Comparison of ENCODE assay signal across 8 cellular contexts in the genomic region with DNA sequence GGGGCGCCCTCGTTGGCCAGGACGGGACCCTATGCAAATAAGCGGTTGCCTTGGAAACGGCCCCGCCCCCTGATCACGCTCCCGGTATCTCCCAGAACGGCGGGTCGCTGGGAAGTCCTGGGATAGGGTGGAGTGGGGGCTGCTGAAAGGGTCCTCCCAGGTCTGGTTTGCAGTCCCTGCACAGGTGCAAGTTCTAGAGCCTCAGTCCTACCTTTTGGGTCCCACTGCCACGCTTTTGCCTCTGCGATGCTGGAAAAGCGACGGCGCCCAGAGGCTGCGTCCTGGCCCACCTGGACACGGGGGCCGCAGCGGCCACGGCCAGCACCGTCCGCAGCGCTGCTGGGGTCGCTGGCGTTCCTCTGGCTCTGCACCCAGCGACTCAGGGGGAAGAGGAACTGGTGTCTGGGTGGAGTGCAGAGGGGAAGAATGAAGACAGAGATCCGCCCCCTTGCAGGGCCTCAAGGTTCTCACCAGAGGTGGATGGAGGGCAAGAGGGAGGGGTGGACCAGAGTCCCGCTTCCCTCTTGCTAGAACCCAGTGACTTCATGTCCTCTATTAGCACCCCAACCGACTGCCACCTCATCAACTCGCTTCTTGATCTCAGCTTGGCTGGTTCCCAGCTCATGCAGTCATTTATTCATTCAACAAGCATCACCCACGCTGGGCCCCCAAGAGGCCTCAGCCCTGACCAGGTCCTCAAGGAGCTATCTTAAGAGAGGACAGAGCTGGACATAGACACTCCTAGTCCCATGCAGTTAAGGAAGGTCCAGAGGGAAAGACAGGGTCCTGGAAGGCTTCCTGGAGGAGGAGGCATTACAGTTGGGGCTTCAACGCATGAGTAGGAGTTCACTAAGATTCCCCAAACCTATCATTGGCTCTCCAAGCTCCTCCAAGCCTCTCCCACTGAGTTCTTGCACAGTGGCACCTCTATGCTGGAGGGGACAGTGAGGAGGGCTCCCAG. TPM values are rescaled to one million over a fixed set of nuclear protein-coding genes. Genes with fewer than 3 reads are reported as not detected.
DNase-seq lines count a peak whose midpoint lies in the region; ATAC-seq lines count a peak whose summit lies in the region.

LRRC25 (minus strand) TSS at position 381 of the 961 bp plus-strand sequence. CDS start 659 bp downstream, outside the sequence.

- no peak within 1 kb of the TSS for H3K9ac ChIP-seq in iPS-15b (ENCODE audit: low read depth, low read length)

- H3K4me1 ChIP-seq in SJCRH30, result no peaks in the 10 kb centered on the region; the same call in 1 of the 2 replicates
- no peaks in the 10 kb centered on the region for H3K4me1 ChIP-seq in iPS-15b (ENCODE audit: control insufficient read depth, insufficient read depth, low read length)

- peak; percentile 51 to 56 for DNase-seq in SJCRH30
- DNase-seq in stimulated activated effector memory CD8-positive, alpha-beta T cell treated with anti-CD3 and anti-CD28 coated beads, Interleukin-12 subunit alpha, Interleukin-12 subunit beta, amount 100 ng/mL, for 72 hours (ENCODE audit: low spot score in 2 of 2), result no peak
- no peak for DNase-seq in NCI-H226
- DNase-seq in activated CD4-positive, CD25-positive, alpha-beta regulatory T cell treated with anti-CD3 and anti-CD28 coated beads, Interleukin-2, amount 50 U/mL, for 72 hours, result no peak

- peak within 1 kb of the TSS; percentile 27 for H3K27ac Mint-ChIP-seq in stimulated activated effector memory CD8-positive, alpha-beta T cell treated with anti-CD3 and anti-CD28 coated beads, Interleukin-12 subunit alpha, Interleukin-12 subunit beta, amount 100 ng/mL, for 72 hours

- no peaks in the 10 kb centered on the region for H3K36me3 ChIP-seq in SJCRH30
- no peaks in the 10 kb centered on the region for H3K36me3 ChIP-seq in iPS-15b (ENCODE audit: control insufficient read depth, insufficient read depth, low read length)

- H3K27me3 ChIP-seq in SJCRH30, result peaks cover 25% of the 10 kb centered on the region; the same call in 1 of the 2 replicates
- peaks cover 2% of the 10 kb centered on the region for H3K27me3 ChIP-seq in iPS-15b (ENCODE audit: control insufficient read depth, insufficient read depth, low read length)

- no peak within 1 kb of the TSS for H3K27ac ChIP-seq in SJCRH30

- H3K4me3 ChIP-seq in SJCRH30 (no peak within 1 kb of the TSS), iPS-15b (ENCODE audit: low read depth, low read length) (peak within 1 kb of the TSS; percentile 33)

- peak; percentile 67 for ATAC-seq in GM21360 (IDR thresholded peaks at IDR 0.05; ENCODE audit: unreplicated experiment)
- ATAC-seq in stimulated activated effector memory CD8-positive, alpha-beta T cell treated with anti-CD3 and anti-CD28 coated beads, Interleukin-12 subunit alpha, Interleukin-12 subunit beta, amount 100 ng/mL, for 72 hours, result peak; percentile 48
- ATAC-seq in HG03045 (IDR thresholded peaks at IDR 0.05; ENCODE audit: unreplicated experiment), result no peak
- ATAC-seq in HG03159 (IDR thresholded peaks at IDR 0.05; ENCODE audit: unreplicated experiment), result no peak

- H3K4me1 Mint-ChIP-seq in stimulated activated effector memory CD8-positive, alpha-beta T cell treated with anti-CD3 and anti-CD28 coated beads, Interleukin-12 subunit alpha, Interleukin-12 subunit beta, amount 100 ng/mL, for 72 hours, result peaks cover 6% of the 10 kb centered on the region

- no peaks in the 10 kb centered on the region for H3K9me3 Mint-ChIP-seq in stimulated activated effector memory CD8-positive, alpha-beta T cell treated with anti-CD3 and anti-CD28 coated beads, Interleukin-12 subunit alpha, Interleukin-12 subunit beta, amount 100 ng/mL, for 72 hours

- no peaks in the 10 kb centered on the region for H3K36me3 Mint-ChIP-seq in stimulated activated effector memory CD8-positive, alpha-beta T cell treated with anti-CD3 and anti-CD28 coated beads, Interleukin-12 subunit alpha, Interleukin-12 subunit beta, amount 100 ng/mL, for 72 hours

- H3K9me3 ChIP-seq in SJCRH30 (replicated peaks) (no peaks in the 10 kb centered on the region), iPS-15b (ENCODE audit: control insufficient read depth, insufficient read depth, low read length) (no peaks in the 10 kb centered on the region)

- no peak within 1 kb of the TSS for H3K4me3 Mint-ChIP-seq in stimulated activated effector memory CD8-positive, alpha-beta T cell treated with anti-CD3 and anti-CD28 coated beads, Interleukin-12 subunit alpha, Interleukin-12 subunit beta, amount 100 ng/mL, for 72 hours

RNA-seq across cellular contexts. Expression of gene LRRC25, which starts in this region (rescaled TPM):
- total RNA-seq in SJCRH30 (2014; rRNA removed; shearing (Covaris generic)), result not detected in 2 replicates

Comparison
In these comparisons a context has a peak if more than half of its experiments do, and no peak if none do; other contexts are left out.
1. Peak in DNase-seq in SJCRH30; RNA of the gene not detected or under 1 TPM.
2. ATAC-seq: peak in GM21360 (single experiment) and stimulated activated effector memory CD8-positive, alpha-beta T cell treated with anti-CD3 and anti-CD28 coated beads, Interleukin-12 subunit alpha, Interleukin-12 subunit beta, amount 100 ng/mL, for 72 hours (single experiment); none in HG03045 (single experiment) and HG03159 (single experiment).